In genomic region chr17:40209404-40210093, GRCh38 we compare ENCODE assay signal across 21 cellular contexts. TPM values are rescaled to one million over a fixed set of nuclear protein-coding genes. Genes with fewer than 3 reads are reported as not detected.
A peak's percentile ranks its signal among the peaks of the same experiment; 100 is the strongest.
DNase-seq lines count a peak whose midpoint lies in the region; ATAC-seq and TF ChIP-seq lines count a peak whose summit lies in the region.
"Had no signal": no experiment of that assay in that cellular context is flagged by ENCODE, and none has a peak within 500 bp of the region (broad histone marks: within the 10 kb centered on the region; RNA-seq: fewer than 3 reads in every experiment).

No MANE protein-coding gene starts in this region.

- no peaks in the 10 kb centered on the region for H3K9me3 ChIP-seq in Caco-2
- H3K9me3 ChIP-seq in osteoblast (ENCODE audit: low read depth, low read length), result no peaks in the 10 kb centered on the region
- H3K9me3 ChIP-seq in CD4-positive, alpha-beta T cell (ENCODE audit: control insufficient read depth, low read length), result no peaks in the 10 kb centered on the region
- H3K9me3 ChIP-seq: BLaER1 treated with 17β-estradiol and CSF1 and Interleukin-3, amounts not matched to agents 10 nM and 100 nM; gastrocnemius medialis; ovary had no signal

- H3K4me1 ChIP-seq in Caco-2 (peaks cover 12% of the 10 kb centered on the region), osteoblast (ENCODE audit: insufficient read depth, low read length) (peaks cover 14% of the 10 kb centered on the region)
- H3K4me1 ChIP-seq: gastrocnemius medialis had no signal

- peak overlapping the region; percentile 48 for H2AFZ ChIP-seq in osteoblast (ENCODE audit: low read length)

- intact Hi-C loops in Caco-2 (cut with micrococcal nuclease; ENCODE audit: unreplicated experiment), result loop anchor here (10.0 kb wide), 1 partner anchor 145 kb away; no protein-coding TSS in a partner anchor
- intact Hi-C loops in CD4-positive, alpha-beta T cell (cut with DNase I, micrococcal nuclease), result no loop called here

- H3K36me3 ChIP-seq in Caco-2 (ENCODE audit: control insufficient read depth, insufficient read depth, low read length), result no peaks in the 10 kb centered on the region
- no peaks in the 10 kb centered on the region for H3K36me3 ChIP-seq in osteoblast (ENCODE audit: insufficient read depth, low read length)
- H3K36me3 ChIP-seq: BLaER1 treated with 17β-estradiol and CSF1 and Interleukin-3, amounts not matched to agents 10 nM and 100 nM; gastrocnemius medialis; ovary had no signal

- CTCF ChIA-PET in Caco-2 (lab: Charles Lee), result interaction anchor here (0.6 to 3.5 kb wide), 8 partner anchors 9 to 157 kb away, joined by 3 to 29 read pairs (median 4); partner anchors contain the start of gene WIPF2
- CTCF ChIA-PET in CD4-positive, alpha-beta T cell (lab: Charles Lee), result interaction anchor here (0.6 kb wide), 1 partner anchor 134 kb away, joined by 3 read pairs; no protein-coding TSS in a partner anchor

- no peaks in the 10 kb centered on the region for H3K79me2 ChIP-seq in osteoblast (ENCODE audit: insufficient read depth, low read length)

- H4K20me1 ChIP-seq in osteoblast (ENCODE audit: insufficient read depth, low read length), result no peaks in the 10 kb centered on the region
- H4K20me1 ChIP-seq: BLaER1 treated with 17β-estradiol and CSF1 and Interleukin-3, amounts not matched to agents 10 nM and 100 nM had no signal

- H3K4me2 ChIP-seq in osteoblast (ENCODE audit: insufficient read depth, low read length), result no peak overlapping the region
- H3K4me2 ChIP-seq: BLaER1 treated with 17β-estradiol and CSF1 and Interleukin-3, amounts not matched to agents 10 nM and 100 nM had no signal

- H3K27ac Mint-ChIP-seq in Caco-2 (ENCODE audit: unreplicated experiment), result peak overlapping the region; percentile 42
- no peak overlapping the region for H3K27ac Mint-ChIP-seq in CD4-positive, alpha-beta T cell
- H3K27ac Mint-ChIP-seq: activated CD4-positive, alpha-beta T cell treated with anti-CD3 and anti-CD28 coated beads, Interleukin-2, amount 10 ng/mL, durations not matched to agents 7 days and 5 days had no signal

- DNase-seq in Caco-2 (no peak), NCI-H226 (peak; percentile 71), fibroblast of peridontal ligament (ENCODE audit: extremely low read depth) (peak; percentile 76), osteoblast (ENCODE audit: insufficient read length, low spot score, missing footprints) (peak; percentile 90), NCI-H524 (lab: John Stamatoyannopoulos, UW) (no peak), MV-4-11 (lab: John Stamatoyannopoulos, UW) (no peak)
- DNase-seq in CD4-positive, alpha-beta T cell, result no peak
- DNase-seq: activated CD4-positive, alpha-beta T cell treated with anti-CD3 and anti-CD28 coated beads, Interleukin-2, amount 10 ng/mL, durations not matched to agents 7 days and 5 days; activated gamma-delta T cell treated with Interleukin-2 at 50 U/mL for 16 hours; cortex of kidney; gastrocnemius medialis; MM.1S; NCI-H187; NCI-H446 treated with DMSO at 0.1 percent for 48 hours; ovary; stimulated activated CD4-positive, alpha-beta T cell treated with anti-CD3 and anti-CD28 coated beads, Interleukin-2, amount 100 ng/mL, for 48 hours; SW 1271 had no signal

- no peak for ATAC-seq in CD4-positive, alpha-beta T cell (ENCODE audit: poor library complexity)
- ATAC-seq in GM21515 (IDR thresholded peaks at IDR 0.05; ENCODE audit: unreplicated experiment), result no peak
- ATAC-seq: gastrocnemius medialis, left lobe of liver had no signal

- no peaks in the 10 kb centered on the region for H3K9me3 Mint-ChIP-seq in Caco-2 (ENCODE audit: unreplicated experiment)
- no peaks in the 10 kb centered on the region for H3K9me3 Mint-ChIP-seq in CD4-positive, alpha-beta T cell
- H3K9me3 Mint-ChIP-seq: activated CD4-positive, alpha-beta T cell treated with anti-CD3 and anti-CD28 coated beads, Interleukin-2, amount 10 ng/mL, durations not matched to agents 7 days and 5 days had no signal

- no peak overlapping the region for H3K4me3 Mint-ChIP-seq in Caco-2 (ENCODE audit: unreplicated experiment)
- no peak overlapping the region for H3K4me3 Mint-ChIP-seq in CD4-positive, alpha-beta T cell
- H3K4me3 Mint-ChIP-seq: activated CD4-positive, alpha-beta T cell treated with anti-CD3 and anti-CD28 coated beads, Interleukin-2, amount 10 ng/mL, durations not matched to agents 7 days and 5 days had no signal

- H3K27ac ChIP-seq in osteoblast (ENCODE audit: low read depth, low read length), result peak overlapping the region; percentile 47
- H3K27ac ChIP-seq in CD4-positive, alpha-beta T cell (ENCODE audit: low read depth, low read length), result no peak overlapping the region
- H3K27ac ChIP-seq: BLaER1 treated with 17β-estradiol and CSF1 and Interleukin-3, amounts not matched to agents 10 nM and 100 nM; gastrocnemius medialis; ovary; RWPE1 had no signal

- no TSS peak for BruUV-seq in Caco-2 (replicated peaks; lab: Mats Ljungman, UMichigan)

- H3K27me3 Mint-ChIP-seq in Caco-2 (ENCODE audit: insufficient read depth, unreplicated experiment), result no peaks in the 10 kb centered on the region
- no peaks in the 10 kb centered on the region for H3K27me3 Mint-ChIP-seq in CD4-positive, alpha-beta T cell
- H3K27me3 Mint-ChIP-seq: activated CD4-positive, alpha-beta T cell treated with anti-CD3 and anti-CD28 coated beads, Interleukin-2, amount 10 ng/mL, durations not matched to agents 7 days and 5 days had no signal

- no peaks in the 10 kb centered on the region for H3K27me3 ChIP-seq in Caco-2 (replicated peaks; ENCODE audit: control insufficient read depth, insufficient read depth, low read length)
- no peaks in the 10 kb centered on the region for H3K27me3 ChIP-seq in osteoblast (ENCODE audit: insufficient read depth, low read length)
- no peaks in the 10 kb centered on the region for H3K27me3 ChIP-seq in CD4-positive, alpha-beta T cell (ENCODE audit: control insufficient read depth, insufficient read depth, low read length)
- H3K27me3 ChIP-seq: BLaER1 treated with 17β-estradiol and CSF1 and Interleukin-3, amounts not matched to agents 10 nM and 100 nM; gastrocnemius medialis; ovary had no signal

- H3K4me1 Mint-ChIP-seq in Caco-2 (ENCODE audit: low read depth, unreplicated experiment), result peaks cover 9% of the 10 kb centered on the region
- H3K4me1 Mint-ChIP-seq in CD4-positive, alpha-beta T cell (ENCODE audit: low read depth), result no peaks in the 10 kb centered on the region
- H3K4me1 Mint-ChIP-seq: activated CD4-positive, alpha-beta T cell treated with anti-CD3 and anti-CD28 coated beads, Interleukin-2, amount 10 ng/mL, durations not matched to agents 7 days and 5 days had no signal

- TF ChIP-seq CTCF in Caco-2 (IDR thresholded peaks at IDR 0.05; ENCODE audit: insufficient read depth in 1 of 2, low read depth in 1 of 2, low read length in 1 of 2, severe bottlenecking in 1 of 2, unreplicated experiment in 1 of 2) (no peak), osteoblast (IDR thresholded peaks at IDR 0.05; ENCODE audit: extremely low read depth, low read depth, low read length) (no peak)
- no peak for TF ChIP-seq CTCF in CD4-positive, alpha-beta T cell (IDR thresholded peaks at IDR 0.05)

- no peaks in the 10 kb centered on the region for H3K36me3 Mint-ChIP-seq in Caco-2 (ENCODE audit: insufficient read depth, unreplicated experiment)
- no peaks in the 10 kb centered on the region for H3K36me3 Mint-ChIP-seq in CD4-positive, alpha-beta T cell (ENCODE audit: low read depth)

- POLR2A ChIA-PET in Caco-2 (lab: Charles Lee), result interaction anchor here (1.3 kb wide), 1 partner anchor 9 kb away, joined by 17 read pairs; the partner anchor contains the start of gene WIPF2
- POLR2A ChIA-PET in CD4-positive, alpha-beta T cell (lab: Charles Lee), result interaction anchor here (1.1 to 1.6 kb wide), 2 partner anchors 9 to 18 kb away, joined by 4 to 5 read pairs; partner anchors contain the start of gene WIPF2

- no peak overlapping the region for H3K4me3 ChIP-seq in Caco-2 (ENCODE audit: low read depth, low read length)
- H3K4me3 ChIP-seq in osteoblast (ENCODE audit: insufficient read depth, low read length), result no peak overlapping the region
- H3K4me3 ChIP-seq: BLaER1 treated with 17β-estradiol and CSF1 and Interleukin-3, amounts not matched to agents 10 nM and 100 nM; gastrocnemius medialis; ovary had no signal

RNA-seq across cellular contexts. Expression of gene WIPF2, which starts 9.6 kb away (rescaled TPM):
- total RNA-seq in Caco-2 (2022) (33.4 and 38.3 TPM in 2 replicates), osteoblast (8.0 and 8.5 TPM in 2 replicates)
- 10 to 100 TPM; 17.3 to 21.3 TPM for total RNA-seq in CD4-positive, alpha-beta T cell

RNA-seq across cellular contexts. Expression of gene RAPGEFL1, which starts 32.3 kb away (rescaled TPM):
- total RNA-seq in Caco-2 (2022) (13.2 and 15.0 TPM in 2 replicates), osteoblast (1.4 and 2.1 TPM in 2 replicates)
- total RNA-seq in CD4-positive, alpha-beta T cell, result 1 to 10 TPM; 7.7 to 9.4 TPM

Comparison
In these comparisons a context has a peak if more than half of its experiments do, and no peak if none do; other contexts are left out.
1. DNase-seq: peak in NCI-H226 (single experiment), fibroblast of peridontal ligament (single experiment) and osteoblast (single experiment); none in Caco-2 (0 of 2), NCI-H524 (0 of 2), CD4-positive, alpha-beta T cell (0 of 10) and MV-4-11 (single experiment).